ENCODE assay signal across 23 cellular contexts in the genomic region with DNA sequence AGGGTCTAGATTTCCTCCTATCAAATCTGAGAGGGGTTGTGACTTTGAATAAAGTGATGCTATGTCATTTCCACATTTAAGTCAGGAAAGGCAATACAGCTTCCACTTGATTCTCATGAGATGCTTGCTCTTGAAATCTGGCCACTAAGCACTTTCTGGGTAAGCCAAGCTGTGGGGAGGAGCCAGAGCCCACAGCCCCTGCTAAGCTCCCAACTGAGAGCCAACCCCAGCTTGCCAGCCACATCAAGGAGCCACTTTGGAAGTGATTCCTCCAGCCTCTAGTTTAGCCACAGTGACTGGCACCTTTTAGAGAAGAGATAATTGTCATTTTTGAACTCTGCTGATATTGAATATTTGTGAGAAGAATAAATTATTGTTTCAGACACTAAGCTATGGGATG.
"Had no signal": no experiment of that assay in that cellular context is flagged by ENCODE, and none has a peak within 500 bp of the region (broad histone marks: within the 10 kb centered on the region; RNA-seq: fewer than 3 reads in every experiment).

No MANE protein-coding gene starts in this region.

- DNase-seq: activated CD4-positive, alpha-beta memory T cell treated with anti-CD3 and anti-CD28 coated beads for 36 hours; activated CD4-positive, alpha-beta T cell treated with anti-CD3 and anti-CD28 coated beads, Interleukin-2, amount 10 ng/mL, durations not matched to agents 7 days and 5 days; activated CD4-positive, CD25-positive, alpha-beta regulatory T cell; activated CD8-positive, alpha-beta memory T cell treated with anti-CD3 and anti-CD28 coated beads for 24 hours; activated effector memory CD4-positive, alpha-beta T cell treated with anti-CD3 and anti-CD28 coated beads, Interleukin-2, amount 50 U/mL, for 16 hours; activated naive CD4-positive, alpha-beta T cell treated with Interleukin-2 at 50 U/mL for 16 hours; activated T-cell treated with anti-CD3 and anti-CD28 coated beads, Interleukin-2, amount 50 U/mL, for 4 hours; brain microvascular endothelial cell; NCI-H1092; NCI-H1930; NCI-H510A treated with DMSO at 0.1 percent for 48 hours; NCI-H774; NK-92 treated with Interleukin-12 subunit alpha and Interleukin-12 subunit beta, amount 100 ng/mL, for 24 hours; OCI-M1; RPMI8226; SJCRH30; SK-N-SH; SW 1271; T-helper 17 cell; T-helper 9 cell had no signal

- ATAC-seq: activated naive CD4-positive, alpha-beta T cell treated with anti-CD3 and anti-CD28 coated beads, Interleukin-2, amount 50 U/mL, for 72 hours; activated T-cell treated with anti-CD3 and anti-CD28 coated beads, Interleukin-2, amount 50 U/mL, for 4 hours; Panc1; Right ventricle myocardium inferior; T-helper 17 cell had no signal
